ENCODE assay signal across 1 cellular context in genomic region chr2:196851068-196851467, GRCh38.
TF ChIP-seq lines count a peak whose summit lies in the region.

No MANE protein-coding gene starts in this region.

TF ChIP-seq in GM23338, 12 proteins besides CTCF, POLR2A, EP300 and RAD21 (continued from another document):
- TF ChIP-seq ZNF462 (CRISPR knock-in tag; IDR thresholded peaks at IDR 0.05) (no peak), JUNB (IDR thresholded peaks at IDR 0.05; ENCODE audit: unreplicated experiment) (no peak), REST (IDR thresholded peaks at IDR 0.05; ENCODE audit: unreplicated experiment) (no peak), POLR2AphosphoS5 (IDR thresholded peaks at IDR 0.05; ENCODE audit: low read depth) (no peak)
